Comparison of ENCODE assay signal across 8 cellular contexts in the genomic region with DNA sequence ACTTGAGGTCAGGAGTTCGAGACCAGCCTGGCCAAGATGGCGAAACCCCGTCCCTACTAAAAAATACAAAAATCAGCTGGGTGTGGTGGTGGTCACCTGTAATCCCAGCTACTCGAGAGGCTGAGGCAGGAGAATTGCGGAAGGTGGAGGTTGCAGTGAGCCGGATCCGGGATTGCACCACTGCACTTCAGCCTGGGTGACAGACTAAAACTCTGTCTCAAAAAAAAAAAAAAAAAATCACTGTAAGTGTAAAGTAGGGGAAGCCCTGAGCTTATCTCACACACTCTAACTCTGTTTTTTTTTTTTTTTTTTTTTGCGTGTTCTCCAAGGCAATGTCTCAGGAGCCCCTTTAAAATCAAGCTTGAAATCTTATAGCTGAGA. TPM values are rescaled to one million over a fixed set of nuclear protein-coding genes. Genes with fewer than 3 reads are reported as not detected.
A peak's percentile ranks its signal among the peaks of the same experiment; 100 is the strongest.
DNase-seq lines count a peak whose midpoint lies in the region; ATAC-seq and TF ChIP-seq lines count a peak whose summit lies in the region.

No MANE protein-coding gene starts in this region.

- no peak for TF ChIP-seq EP300 in SK-N-SH (IDR thresholded peaks at IDR 0.05; ENCODE audit: borderline replicate concordance in 1 of 2, low read depth in 1 of 2, low read length in 1 of 2)

- H3K9me3 ChIP-seq in ES-I3 (ENCODE audit: control insufficient read depth, insufficient read depth, low read length): no peaks in the 10 kb centered on the region
- H3K9me3 ChIP-seq in SK-N-SH: no peaks in the 10 kb centered on the region
- no peaks in the 10 kb centered on the region for H3K9me3 ChIP-seq in fibroblast of lung (ENCODE audit: control insufficient read depth, insufficient read depth, low read depth, low read length)
- no peaks in the 10 kb centered on the region for H3K9me3 ChIP-seq in parathyroid adenoma (ENCODE audit: control insufficient read depth, low read length)

- H3F3A ChIP-seq in SK-N-SH (replicated peaks; ENCODE audit: insufficient read depth): peaks cover 30% of the 10 kb centered on the region

- TF ChIP-seq CTCF in SK-N-SH (IDR thresholded peaks at IDR 0.05) (no peak), fibroblast of lung (conservative IDR thresholded peaks at IDR 0.05 in 1 of 2, IDR thresholded peaks at IDR 0.05 in 1 of 2; ENCODE audit: low read depth in 1 of 2, low read length in 2 of 2) (no peak), parathyroid adenoma (IDR thresholded peaks at IDR 0.05) (no peak)

- H4K20me1 ChIP-seq in SK-N-SH (ENCODE audit: insufficient read depth) (no peaks in the 10 kb centered on the region), fibroblast of lung (ENCODE audit: control insufficient read depth, extremely low read depth, insufficient read depth, low read length) (no peaks in the 10 kb centered on the region)

- H3K9ac ChIP-seq in ES-I3 (ENCODE audit: low read depth, low read length) (peak overlapping the region; percentile 31; the same call in 1 of the 2 replicates), SK-N-SH (peak overlapping the region; percentile 87; the same call in 1 of the 2 replicates), fibroblast of lung (ENCODE audit: insufficient read depth, low read length) (no peak overlapping the region), parathyroid adenoma (no peak overlapping the region)

- no peaks in the 10 kb centered on the region for H3K27me3 ChIP-seq in SK-N-SH (ENCODE audit: insufficient read depth)
- no peaks in the 10 kb centered on the region for H3K27me3 ChIP-seq in fibroblast of lung (ENCODE audit: control insufficient read depth, insufficient read depth, low read length)
- H3K27me3 ChIP-seq in parathyroid adenoma (ENCODE audit: control insufficient read depth, insufficient read depth, low read length): no peaks in the 10 kb centered on the region

- 63% methylated on average over 8 of the region's 8 CpGs for WGBS in SK-N-SH (ENCODE audit: low lambda C conversion rate)

- H3K9me2 ChIP-seq in SK-N-SH: no peaks in the 10 kb centered on the region

- DNase-seq in SK-N-SH (no peak), fibroblast of lung (ENCODE audit: low read depth in 2 of 2) (no peak), DMS 273 treated with DMSO at 0.1 percent for 48 hours (lab: John Stamatoyannopoulos, UW) (no peak), NCI-H526 treated with DMSO at 0.1 percent for 48 hours (lab: John Stamatoyannopoulos, UW) (no peak), HuH-7 (ENCODE audit: low spot score) (no peak)

- no peak for TF ChIP-seq RAD21 in SK-N-SH (IDR thresholded peaks at IDR 0.05; ENCODE audit: low read length)

- H3K79me2 ChIP-seq in SK-N-SH (ENCODE audit: insufficient read depth) (peaks cover 44% of the 10 kb centered on the region), fibroblast of lung (ENCODE audit: control insufficient read depth, insufficient read depth, low read length) (peaks cover 40% of the 10 kb centered on the region), parathyroid adenoma (peaks cover 4% of the 10 kb centered on the region)

- H3K4me3 ChIP-seq in SK-N-SH (ENCODE audit: low read depth in 2 of 2, low read length in 1 of 2): peak overlapping the region; percentile 62 to 73
- H3K4me3 ChIP-seq in fibroblast of lung (replicated peaks in 1 of 4; ENCODE audit: control extremely low read depth in 1 of 4, insufficient read depth in 1 of 4, low read depth in 3 of 4, low read length in 4 of 4): peak overlapping the region in 2 of 4 experiments; percentile 62 to 77
- peak overlapping the region; percentile 75 for H3K4me3 ChIP-seq in parathyroid adenoma (ENCODE audit: low read depth, low read length)

- no peak for ATAC-seq in GM18520 (IDR thresholded peaks at IDR 0.05; ENCODE audit: unreplicated experiment)

- H3K4me1 ChIP-seq in ES-I3 (ENCODE audit: insufficient read depth, low read length) (peaks cover 8% of the 10 kb centered on the region; the same call in 1 of the 2 replicates), SK-N-SH (ENCODE audit: control insufficient read depth in 1 of 2, insufficient read depth in 2 of 2, low read depth in 1 of 2, low read length in 1 of 2) (no peaks in the 10 kb centered on the region; a peak in 1 of 4 replicates), fibroblast of lung (ENCODE audit: control insufficient read depth, extremely low read depth, insufficient read depth, low read length) (peaks cover 2% of the 10 kb centered on the region), parathyroid adenoma (peaks cover 3% of the 10 kb centered on the region)

- H3K27ac ChIP-seq in SK-N-SH (ENCODE audit: low read depth in 2 of 2, low read length in 1 of 2) (peak overlapping the region; percentile 66 to 93), fibroblast of lung (ENCODE audit: insufficient read depth, low read length) (peak overlapping the region; percentile 30), parathyroid adenoma (peak overlapping the region; percentile 80)

- POLR2A ChIA-PET in SK-N-SH (lab: Yijun Ruan, JAX): interaction anchor here (0.6 to 1.3 kb wide), 2 partner anchors 115 to 139 kb away, joined by 3 to 5 read pairs; no protein-coding TSS in a partner anchor

- H3K36me3 ChIP-seq in ES-I3 (ENCODE audit: insufficient read depth, low read length) (no peaks in the 10 kb centered on the region), SK-N-SH (replicated peaks in 1 of 2; ENCODE audit: control insufficient read depth in 1 of 2, insufficient read depth in 2 of 2, low read length in 1 of 2) (no peaks in the 10 kb centered on the region), fibroblast of lung (ENCODE audit: control insufficient read depth, insufficient read depth, low read length) (no peaks in the 10 kb centered on the region), parathyroid adenoma (ENCODE audit: control insufficient read depth, insufficient read depth, low read length) (no peaks in the 10 kb centered on the region)

- CTCF ChIA-PET in SK-N-SH (lab: Yijun Ruan, JAX): interaction anchor here (0.7 to 5.1 kb wide), 8 partner anchors 7 to 366 kb away, joined by 3 to 29 read pairs (median 4); partner anchors contain the start of gene ATP5F1B

- H2AFZ ChIP-seq in SK-N-SH (ENCODE audit: low read depth) (peak overlapping the region; percentile 74), fibroblast of lung (ENCODE audit: low read length) (peak overlapping the region; percentile 9), parathyroid adenoma (peak overlapping the region; percentile 80)

- H3K4me2 ChIP-seq in SK-N-SH: peak overlapping the region; percentile 79
- peak overlapping the region; percentile 69 for H3K4me2 ChIP-seq in fibroblast of lung (ENCODE audit: extremely low read depth, insufficient read depth, low read length)
- H3K4me2 ChIP-seq in parathyroid adenoma (ENCODE audit: low read length): peak overlapping the region; percentile 93

TF ChIP-seq in SK-N-SH, 30 proteins besides CTCF, POLR2A, EP300 and RAD21:
- TF ChIP-seq NRF1 (IDR thresholded peaks at IDR 0.05; ENCODE audit: low read depth, low read length): no peak
- TF ChIP-seq RFX5 (IDR thresholded peaks at IDR 0.05; ENCODE audit: low read length): no peak
- no peak for TF ChIP-seq FOXJ3 (CRISPR knock-in tag; IDR thresholded peaks at IDR 0.05)
- no peak for TF ChIP-seq MXI1 (IDR thresholded peaks at IDR 0.05; ENCODE audit: low read depth, low read length)
- TF ChIP-seq SMC3 (IDR thresholded peaks at IDR 0.05; ENCODE audit: low read depth, low read length): no peak
- no peak for TF ChIP-seq TEAD4 (IDR thresholded peaks at IDR 0.05; ENCODE audit: borderline replicate concordance, insufficient read depth)
- no peak for TF ChIP-seq POLR2AphosphoS5 (IDR thresholded peaks at IDR 0.05; ENCODE audit: low read depth, low read length)
- no peak for TF ChIP-seq FOSL2 (IDR thresholded peaks at IDR 0.05; ENCODE audit: borderline replicate concordance, low read depth)
- TF ChIP-seq SIN3A (IDR thresholded peaks at IDR 0.05; ENCODE audit: borderline replicate concordance, low read depth, low read length): no peak
- no peak for TF ChIP-seq RCOR1 (IDR thresholded peaks at IDR 0.05; ENCODE audit: low read length)

RNA-seq across cellular contexts. Expression of gene RBMS2, which starts 0.4 kb away (rescaled TPM):
- polyA plus RNA-seq in SK-N-SH (2012; rRNA removed) (8.9 and 12.2 TPM in 2 replicates), fibroblast of lung (66.9 and 76.2 TPM in 2 replicates)
- 7.8 and 10.1 TPM in 2 replicates for polyA plus RNA-seq in SK-N-SH (2012; cell fraction: cytosol; rRNA removed)
- 11.6 and 21.9 TPM in 2 replicates for polyA plus RNA-seq in SK-N-SH (2012; cell fraction: nucleus; rRNA removed)
- 11.3 and 23.1 TPM in 2 replicates for total RNA-seq in fibroblast of lung
- 31.1 and 37.3 TPM in 2 replicates for polyA plus RNA-seq in fibroblast of lung (2012)
- polyA minus RNA-seq in fibroblast of lung (ENCODE audit: low replicate concordance): 95.2 and 124 TPM in 2 replicates

RNA-seq across cellular contexts. Expression of gene GLS2, which starts 33.2 kb away (rescaled TPM):
- polyA plus RNA-seq in SK-N-SH (2012; rRNA removed) (1.2 and 2.1 TPM in 2 replicates), fibroblast of lung (0.03 and 0.08 TPM in 2 replicates)
- 0.72 and 0.90 TPM in 2 replicates for polyA plus RNA-seq in SK-N-SH (2012; cell fraction: cytosol; rRNA removed)
- 3.1 and 3.4 TPM in 2 replicates for polyA plus RNA-seq in SK-N-SH (2012; cell fraction: nucleus; rRNA removed)
- under 0.01 and 0.17 TPM in 2 replicates for total RNA-seq in fibroblast of lung
- polyA plus RNA-seq in fibroblast of lung (2012): 0.10 TPM in 1 of 2 replicates, not detected in the other
- 0.78 TPM in 1 of 2 replicates, not detected in the other for polyA minus RNA-seq in fibroblast of lung (ENCODE audit: low replicate concordance)

RNA-seq across cellular contexts. Expression of gene SPRYD4, which starts 52.8 kb away (rescaled TPM):
- polyA plus RNA-seq in SK-N-SH (2012; rRNA removed) (2.6 and 3.5 TPM in 2 replicates), fibroblast of lung (2.1 and 3.0 TPM in 2 replicates)
- 1.8 and 2.3 TPM in 2 replicates for polyA plus RNA-seq in SK-N-SH (2012; cell fraction: cytosol; rRNA removed)
- 5.1 and 7.3 TPM in 2 replicates for polyA plus RNA-seq in SK-N-SH (2012; cell fraction: nucleus; rRNA removed)
- total RNA-seq in fibroblast of lung: 1.0 and 1.7 TPM in 2 replicates
- polyA plus RNA-seq in fibroblast of lung (2012): 1.3 and 2.0 TPM in 2 replicates
- 1.6 and 1.9 TPM in 2 replicates for polyA minus RNA-seq in fibroblast of lung (ENCODE audit: low replicate concordance)

Comparison
In these comparisons a context has a peak if more than half of its experiments do, and no peak if none do; other contexts are left out.
1. H3K9ac ChIP-seq: peak in ES-I3 (single experiment) and SK-N-SH (single experiment); none in fibroblast of lung (single experiment) and parathyroid adenoma (single experiment).
2. H2AFZ ChIP-seq: peak in every context shown above with its lines; median percentile 80 in parathyroid adenoma; 74 in SK-N-SH; 9 in fibroblast of lung.
3. H3K27ac ChIP-seq: peak in every context shown above with its lines; median percentile 80 in parathyroid adenoma; 80 in SK-N-SH; 30 in fibroblast of lung.
4. Peak in every context shown above with its lines, with median percentiles within 50 percentile points of each other: H3K4me2 ChIP-seq.